In genomic region chr10:43137971-43138756, GRCh38 we compare ENCODE assay signal across 1 cellular context.
TF ChIP-seq lines count a peak whose summit lies in the region.

A gene with protein sequence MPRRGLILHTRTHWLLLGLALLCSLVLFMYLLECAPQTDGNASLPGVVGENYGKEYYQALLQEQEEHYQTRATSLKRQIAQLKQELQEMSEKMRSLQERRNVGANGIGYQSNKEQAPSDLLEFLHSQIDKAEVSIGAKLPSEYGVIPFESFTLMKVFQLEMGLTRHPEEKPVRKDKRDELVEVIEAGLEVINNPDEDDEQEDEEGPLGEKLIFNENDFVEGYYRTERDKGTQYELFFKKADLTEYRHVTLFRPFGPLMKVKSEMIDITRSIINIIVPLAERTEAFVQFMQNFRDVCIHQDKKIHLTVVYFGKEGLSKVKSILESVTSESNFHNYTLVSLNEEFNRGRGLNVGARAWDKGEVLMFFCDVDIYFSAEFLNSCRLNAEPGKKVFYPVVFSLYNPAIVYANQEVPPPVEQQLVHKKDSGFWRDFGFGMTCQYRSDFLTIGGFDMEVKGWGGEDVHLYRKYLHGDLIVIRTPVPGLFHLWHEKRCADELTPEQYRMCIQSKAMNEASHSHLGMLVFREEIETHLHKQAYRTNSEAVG (plus strand): TSS chr10:43138445. CDS start chr10:43155150, 16,705 bp downstream.

TF ChIP-seq in K562, 482 proteins besides CTCF, POLR2A, EP300 and RAD21 (continued from another document and continues in another):
- TF ChIP-seq, protein P1, sequence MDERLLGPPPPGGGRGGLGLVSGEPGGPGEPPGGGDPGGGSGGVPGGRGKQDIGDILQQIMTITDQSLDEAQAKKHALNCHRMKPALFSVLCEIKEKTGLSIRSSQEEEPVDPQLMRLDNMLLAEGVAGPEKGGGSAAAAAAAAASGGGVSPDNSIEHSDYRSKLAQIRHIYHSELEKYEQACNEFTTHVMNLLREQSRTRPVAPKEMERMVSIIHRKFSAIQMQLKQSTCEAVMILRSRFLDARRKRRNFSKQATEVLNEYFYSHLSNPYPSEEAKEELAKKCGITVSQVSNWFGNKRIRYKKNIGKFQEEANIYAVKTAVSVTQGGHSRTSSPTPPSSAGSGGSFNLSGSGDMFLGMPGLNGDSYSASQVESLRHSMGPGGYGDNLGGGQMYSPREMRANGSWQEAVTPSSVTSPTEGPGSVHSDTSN (CRISPR knock-in tag; IDR thresholded peaks at IDR 0.05; ENCODE audit: low read depth): no peak
- TF ChIP-seq, protein P1 (tag; conservative IDR thresholded peaks at IDR 0.05; ENCODE audit: low read depth): no peak
- TF ChIP-seq ELF4 (CRISPR knock-in tag; IDR thresholded peaks at IDR 0.05): no peak
- no peak for TF ChIP-seq ZNF75A (CRISPR knock-in tag; IDR thresholded peaks at IDR 0.05)
- TF ChIP-seq ARID3A (IDR thresholded peaks at IDR 0.05; ENCODE audit: borderline replicate concordance, low read depth, low read length): no peak
- TF ChIP-seq, protein P2, sequence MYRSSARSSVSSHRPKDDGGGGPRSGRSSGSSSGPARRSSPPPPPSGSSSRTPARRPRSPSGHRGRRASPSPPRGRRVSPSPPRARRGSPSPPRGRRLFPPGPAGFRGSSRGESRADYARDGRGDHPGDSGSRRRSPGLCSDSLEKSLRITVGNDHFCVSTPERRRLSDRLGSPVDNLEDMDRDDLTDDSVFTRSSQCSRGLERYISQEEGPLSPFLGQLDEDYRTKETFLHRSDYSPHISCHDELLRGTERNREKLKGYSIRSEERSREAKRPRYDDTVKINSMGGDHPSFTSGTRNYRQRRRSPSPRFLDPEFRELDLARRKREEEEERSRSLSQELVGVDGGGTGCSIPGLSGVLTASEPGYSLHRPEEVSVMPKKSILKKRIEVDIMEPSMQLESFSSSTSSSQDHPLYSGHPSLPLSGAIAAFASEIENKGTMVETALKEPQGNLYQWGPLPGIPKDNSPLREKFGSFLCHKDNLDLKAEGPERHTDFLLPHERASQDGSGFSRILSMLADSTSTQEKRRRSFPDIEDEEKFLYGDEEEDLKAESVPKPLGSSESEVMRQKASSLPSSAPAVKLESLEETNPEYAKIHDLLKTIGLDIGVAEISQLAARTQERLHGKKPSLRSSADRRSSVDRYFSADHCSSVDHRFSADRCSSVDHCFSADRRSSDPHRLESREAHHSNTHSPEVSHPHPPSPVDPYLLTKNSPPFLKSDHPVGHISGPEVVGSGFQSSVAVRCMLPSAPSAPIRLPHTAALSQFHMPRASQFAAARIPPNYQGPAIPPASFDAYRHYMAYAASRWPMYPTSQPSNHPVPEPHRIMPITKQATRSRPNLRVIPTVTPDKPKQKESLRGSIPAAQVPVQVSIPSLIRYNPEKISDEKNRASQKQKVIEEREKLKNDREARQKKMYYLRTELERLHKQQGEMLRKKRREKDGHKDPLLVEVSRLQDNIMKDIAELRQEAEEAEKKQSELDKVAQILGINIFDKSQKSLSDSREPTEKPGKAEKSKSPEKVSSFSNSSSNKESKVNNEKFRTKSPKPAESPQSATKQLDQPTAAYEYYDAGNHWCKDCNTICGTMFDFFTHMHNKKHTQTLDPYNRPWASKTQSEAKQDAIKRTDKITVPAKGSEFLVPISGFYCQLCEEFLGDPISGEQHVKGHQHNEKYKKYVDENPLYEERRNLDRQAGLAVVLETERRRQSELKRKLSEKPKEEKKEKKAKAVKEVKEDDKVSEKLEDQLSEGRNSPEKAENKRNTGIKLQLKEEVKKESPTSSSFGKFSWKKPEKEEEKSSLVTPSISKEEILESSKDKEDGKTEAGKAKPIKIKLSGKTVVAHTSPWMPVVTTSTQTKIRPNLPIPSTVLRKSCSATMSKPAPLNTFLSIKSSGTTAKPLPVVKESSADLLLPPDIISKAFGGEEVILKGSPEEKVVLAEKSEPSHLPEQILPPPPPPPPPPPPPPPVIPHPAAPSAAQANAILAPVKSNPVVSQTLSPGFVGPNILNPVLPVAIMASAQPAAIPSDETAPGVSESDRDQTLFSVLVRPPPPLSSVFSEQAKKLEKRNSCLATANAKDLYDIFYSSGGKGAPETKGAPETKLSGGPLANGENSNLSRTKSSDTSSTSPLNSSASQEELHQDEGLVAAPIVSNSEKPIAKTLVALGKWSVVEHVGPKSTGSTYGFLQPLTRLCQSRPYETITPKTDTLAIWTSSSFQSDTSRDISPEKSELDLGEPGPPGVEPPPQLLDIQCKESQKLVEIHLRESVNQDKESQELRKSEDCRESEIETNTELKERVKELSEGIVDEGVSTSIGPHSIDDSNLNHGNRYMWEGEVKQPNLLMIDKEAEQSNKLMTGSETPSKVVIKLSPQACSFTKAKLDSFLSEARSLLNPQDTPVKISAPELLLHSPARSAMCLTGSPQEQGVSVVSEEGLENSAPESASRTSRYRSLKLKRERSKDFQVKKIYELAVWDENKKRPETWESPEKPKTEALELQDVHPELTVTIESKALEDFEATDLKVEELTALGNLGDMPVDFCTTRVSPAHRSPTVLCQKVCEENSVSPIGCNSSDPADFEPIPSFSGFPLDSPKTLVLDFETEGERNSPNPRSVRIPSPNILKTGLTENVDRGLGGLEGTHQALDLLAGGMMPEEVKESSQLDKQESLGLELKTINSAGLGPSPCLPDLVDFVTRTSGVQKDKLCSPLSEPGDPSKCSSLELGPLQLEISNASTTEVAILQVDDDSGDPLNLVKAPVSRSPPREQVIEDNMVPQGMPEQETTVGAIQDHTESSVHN (IDR thresholded peaks at IDR 0.05; ENCODE audit: borderline replicate concordance in 1 of 2, low read depth in 1 of 2): no peak
- TF ChIP-seq FOSL1 (tag; conservative IDR thresholded peaks at IDR 0.05): 0 out of 2 replicates have a peak, but pooled peaks have one; percentile 32
- TF ChIP-seq ZSCAN29 (IDR thresholded peaks at IDR 0.05): no peak
- no peak for TF ChIP-seq ZNF445 (CRISPR knock-in tag; IDR thresholded peaks at IDR 0.05; ENCODE audit: low read depth)
- no peak for TF ChIP-seq NUFIP1 (IDR thresholded peaks at IDR 0.05; ENCODE audit: partially characterized antibody)
- TF ChIP-seq ZNF764 (CRISPR knock-in tag; IDR thresholded peaks at IDR 0.05; ENCODE audit: low read depth): no peak
- TF ChIP-seq NR2C2 (CRISPR knock-in tag; IDR thresholded peaks at IDR 0.05): no peak
- peak; percentile 55; the same call in 1 of the 2 replicates for TF ChIP-seq NR2C2 (tag; IDR thresholded peaks at IDR 0.05)
- no peak for TF ChIP-seq PHB (CRISPR knock-in tag; IDR thresholded peaks at IDR 0.05)
- TF ChIP-seq JUNB (CRISPR knock-in tag; conservative IDR thresholded peaks at IDR 0.05): no peak
- TF ChIP-seq ELF2 (CRISPR knock-in tag; IDR thresholded peaks at IDR 0.05): no peak
- TF ChIP-seq, protein P3, sequence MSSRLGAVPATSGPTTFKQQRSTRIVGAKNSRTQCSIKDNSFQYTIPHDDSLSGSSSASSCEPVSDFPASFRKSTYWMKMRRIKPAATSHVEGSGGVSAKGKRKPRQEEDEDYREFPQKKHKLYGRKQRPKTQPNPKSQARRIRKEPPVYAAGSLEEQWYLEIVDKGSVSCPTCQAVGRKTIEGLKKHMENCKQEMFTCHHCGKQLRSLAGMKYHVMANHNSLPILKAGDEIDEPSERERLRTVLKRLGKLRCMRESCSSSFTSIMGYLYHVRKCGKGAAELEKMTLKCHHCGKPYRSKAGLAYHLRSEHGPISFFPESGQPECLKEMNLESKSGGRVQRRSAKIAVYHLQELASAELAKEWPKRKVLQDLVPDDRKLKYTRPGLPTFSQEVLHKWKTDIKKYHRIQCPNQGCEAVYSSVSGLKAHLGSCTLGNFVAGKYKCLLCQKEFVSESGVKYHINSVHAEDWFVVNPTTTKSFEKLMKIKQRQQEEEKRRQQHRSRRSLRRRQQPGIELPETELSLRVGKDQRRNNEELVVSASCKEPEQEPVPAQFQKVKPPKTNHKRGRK (tag; IDR thresholded peaks at IDR 0.05): no peak
- TF ChIP-seq, protein P4, sequence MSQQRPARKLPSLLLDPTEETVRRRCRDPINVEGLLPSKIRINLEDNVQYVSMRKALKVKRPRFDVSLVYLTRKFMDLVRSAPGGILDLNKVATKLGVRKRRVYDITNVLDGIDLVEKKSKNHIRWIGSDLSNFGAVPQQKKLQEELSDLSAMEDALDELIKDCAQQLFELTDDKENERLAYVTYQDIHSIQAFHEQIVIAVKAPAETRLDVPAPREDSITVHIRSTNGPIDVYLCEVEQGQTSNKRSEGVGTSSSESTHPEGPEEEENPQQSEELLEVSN (IDR thresholded peaks at IDR 0.05; ENCODE audit: borderline replicate concordance in 1 of 2, extremely low read depth in 1 of 2, insufficient read depth in 1 of 2, insufficient read length in 1 of 2, low read depth in 1 of 2, low read length in 1 of 2, poor library complexity in 1 of 2, severe bottlenecking in 1 of 2): peak; percentile 81 to 94
- no peak for TF ChIP-seq MXI1 (IDR thresholded peaks at IDR 0.05; ENCODE audit: low read depth, low read length)
- TF ChIP-seq, protein P5, sequence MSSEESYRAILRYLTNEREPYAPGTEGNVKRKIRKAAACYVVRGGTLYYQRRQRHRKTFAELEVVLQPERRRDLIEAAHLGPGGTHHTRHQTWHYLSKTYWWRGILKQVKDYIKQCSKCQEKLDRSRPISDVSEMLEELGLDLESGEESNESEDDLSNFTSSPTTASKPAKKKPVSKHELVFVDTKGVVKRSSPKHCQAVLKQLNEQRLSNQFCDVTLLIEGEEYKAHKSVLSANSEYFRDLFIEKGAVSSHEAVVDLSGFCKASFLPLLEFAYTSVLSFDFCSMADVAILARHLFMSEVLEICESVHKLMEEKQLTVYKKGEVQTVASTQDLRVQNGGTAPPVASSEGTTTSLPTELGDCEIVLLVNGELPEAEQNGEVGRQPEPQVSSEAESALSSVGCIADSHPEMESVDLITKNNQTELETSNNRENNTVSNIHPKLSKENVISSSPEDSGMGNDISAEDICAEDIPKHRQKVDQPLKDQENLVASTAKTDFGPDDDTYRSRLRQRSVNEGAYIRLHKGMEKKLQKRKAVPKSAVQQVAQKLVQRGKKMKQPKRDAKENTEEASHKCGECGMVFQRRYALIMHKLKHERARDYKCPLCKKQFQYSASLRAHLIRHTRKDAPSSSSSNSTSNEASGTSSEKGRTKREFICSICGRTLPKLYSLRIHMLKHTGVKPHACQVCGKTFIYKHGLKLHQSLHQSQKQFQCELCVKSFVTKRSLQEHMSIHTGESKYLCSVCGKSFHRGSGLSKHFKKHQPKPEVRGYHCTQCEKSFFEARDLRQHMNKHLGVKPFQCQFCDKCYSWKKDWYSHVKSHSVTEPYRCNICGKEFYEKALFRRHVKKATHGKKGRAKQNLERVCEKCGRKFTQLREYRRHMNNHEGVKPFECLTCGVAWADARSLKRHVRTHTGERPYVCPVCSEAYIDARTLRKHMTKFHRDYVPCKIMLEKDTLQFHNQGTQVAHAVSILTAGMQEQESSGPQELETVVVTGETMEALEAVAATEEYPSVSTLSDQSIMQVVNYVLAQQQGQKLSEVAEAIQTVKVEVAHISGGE (CRISPR knock-in tag; IDR thresholded peaks at IDR 0.05): peak in 1 of 3 experiments; percentile 89; a peak in 3 of 6 replicates
- TF ChIP-seq ZKSCAN8 (CRISPR knock-in tag; IDR thresholded peaks at IDR 0.05): no peak; the same call in 1 of the 2 replicates
- no peak for TF ChIP-seq BRD9 (IDR thresholded peaks at IDR 0.05; ENCODE audit: low read depth, partially characterized antibody)
- TF ChIP-seq ZC3H11A (IDR thresholded peaks at IDR 0.05; ENCODE audit: low read depth, low read length): no peak
- no peak for TF ChIP-seq NCOA1 (IDR thresholded peaks at IDR 0.05; ENCODE audit: low read depth)
- TF ChIP-seq, protein P6, sequence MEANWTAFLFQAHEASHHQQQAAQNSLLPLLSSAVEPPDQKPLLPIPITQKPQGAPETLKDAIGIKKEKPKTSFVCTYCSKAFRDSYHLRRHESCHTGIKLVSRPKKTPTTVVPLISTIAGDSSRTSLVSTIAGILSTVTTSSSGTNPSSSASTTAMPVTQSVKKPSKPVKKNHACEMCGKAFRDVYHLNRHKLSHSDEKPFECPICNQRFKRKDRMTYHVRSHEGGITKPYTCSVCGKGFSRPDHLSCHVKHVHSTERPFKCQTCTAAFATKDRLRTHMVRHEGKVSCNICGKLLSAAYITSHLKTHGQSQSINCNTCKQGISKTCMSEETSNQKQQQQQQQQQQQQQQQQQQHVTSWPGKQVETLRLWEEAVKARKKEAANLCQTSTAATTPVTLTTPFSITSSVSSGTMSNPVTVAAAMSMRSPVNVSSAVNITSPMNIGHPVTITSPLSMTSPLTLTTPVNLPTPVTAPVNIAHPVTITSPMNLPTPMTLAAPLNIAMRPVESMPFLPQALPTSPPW (CRISPR knock-in tag; IDR thresholded peaks at IDR 0.05): peak; percentile 86
- no peak for TF ChIP-seq TFAM (CRISPR knock-in tag; conservative IDR thresholded peaks at IDR 0.05)
- no peak; the same call in 1 of the 2 replicates for TF ChIP-seq TGIF2 (CRISPR knock-in tag; IDR thresholded peaks at IDR 0.05)
- TF ChIP-seq LARP7 (IDR thresholded peaks at IDR 0.05): no peak
- peak; percentile 52 for TF ChIP-seq NFIC (IDR thresholded peaks at IDR 0.05)
- TF ChIP-seq ZC3H8 (IDR thresholded peaks at IDR 0.05): no peak
- no peak for TF ChIP-seq ADNP (tag; IDR thresholded peaks at IDR 0.05)
- TF ChIP-seq SIN3B (IDR thresholded peaks at IDR 0.05; ENCODE audit: low read depth): no peak; the same call in 1 of the 2 replicates
- no peak for TF ChIP-seq ZNF444 (CRISPR knock-in tag; IDR thresholded peaks at IDR 0.05)
- peak; percentile 46; the same call in 1 of the 2 replicates for TF ChIP-seq CREB1 (IDR thresholded peaks at IDR 0.05)
- TF ChIP-seq CREB1 (CRISPR knock-in tag; IDR thresholded peaks at IDR 0.05): no peak
- no peak for TF ChIP-seq ZNF197 (CRISPR knock-in tag; IDR thresholded peaks at IDR 0.05; ENCODE audit: low read depth)
- TF ChIP-seq ZFP30 (CRISPR knock-in tag; IDR thresholded peaks at IDR 0.05; ENCODE audit: borderline replicate concordance): no peak
- no peak for TF ChIP-seq HES1 (IDR thresholded peaks at IDR 0.05; ENCODE audit: low read depth)
- TF ChIP-seq NR4A1 (CRISPR knock-in tag; IDR thresholded peaks at IDR 0.05): no peak
- no peak for TF ChIP-seq NR4A1 (tag; IDR thresholded peaks at IDR 0.05)
